In genomic region chr4:5156677-5157076, GRCh38 we compare ENCODE assay signal across 21 cellular contexts.
DNase-seq lines count a peak whose midpoint lies in the region; ATAC-seq and TF ChIP-seq lines count a peak whose summit lies in the region.
"Had no signal": no experiment of that assay in that cellular context is flagged by ENCODE, and none has a peak within 500 bp of the region (broad histone marks: within the 10 kb centered on the region; RNA-seq: fewer than 3 reads in every experiment).

No MANE protein-coding gene starts in this region.

- H3K9me3 Mint-ChIP-seq in natural killer cell treated with Interleukin-12 subunit alpha and Interleukin-12 subunit beta and Interleukin-15 and Interleukin-18, amount 100 ng/mL, for 72 hours = no peaks in the 10 kb centered on the region
- H3K9me3 Mint-ChIP-seq: CD8-positive, alpha-beta T cell had no signal

- no peaks in the 10 kb centered on the region for H3K27me3 ChIP-seq in adipocyte (replicated peaks; ENCODE audit: control insufficient read depth, insufficient read depth, low read length)
- H3K27me3 ChIP-seq: BLaER1 had no signal

- no peak for ATAC-seq in natural killer cell treated with Interleukin-12 subunit alpha and Interleukin-12 subunit beta and Interleukin-15 and Interleukin-18, amount 100 ng/mL, for 72 hours
- ATAC-seq: CD8-positive, alpha-beta T cell had no signal

- peaks cover 10% of the 10 kb centered on the region for H3K4me1 ChIP-seq in adipocyte (ENCODE audit: control insufficient read depth, insufficient read depth, low read length)
- H3K4me1 ChIP-seq: BLaER1 had no signal

- intact Hi-C loops in posterior cingulate gyrus (cut with DNase I) = no loop called here

- DNase-seq in AG10803 (ENCODE audit: low read depth) = peak; percentile 85
- DNase-seq in GM04503 (ENCODE audit: low read depth) = peak; percentile 31
- peak; percentile 49 for DNase-seq in adipocyte (ENCODE audit: low read depth)
- no peak for DNase-seq in NCI-H1105 (lab: John Stamatoyannopoulos, UW)
- no peak for DNase-seq in posterior cingulate gyrus
- no peak for DNase-seq in natural killer cell treated with Interleukin-12 subunit alpha and Interleukin-12 subunit beta and Interleukin-15 and Interleukin-18, amount 100 ng/mL, for 72 hours (ENCODE audit: low spot score)
- no peak for DNase-seq in activated CD8-positive, alpha-beta memory T cell treated with anti-CD3 and anti-CD28 coated beads for 24 hours
- DNase-seq: 8988T; ACHN; Caco-2; CD4-positive, CD25-positive, alpha-beta regulatory T cell; CD8-positive, alpha-beta T cell; DMS 273 treated with DMSO at 0.1 percent for 48 hours; DMS79; GF-D8; GM23248; H7; HCEC 1CT had no signal

- H3K4me3 Mint-ChIP-seq in natural killer cell treated with Interleukin-12 subunit alpha and Interleukin-12 subunit beta and Interleukin-15 and Interleukin-18, amount 100 ng/mL, for 72 hours = no peak overlapping the region
- H3K4me3 Mint-ChIP-seq: B cell; CD4-positive, CD25-positive, alpha-beta regulatory T cell; CD8-positive, alpha-beta T cell had no signal

- no peaks in the 10 kb centered on the region for H3K9me3 ChIP-seq in adipocyte (ENCODE audit: control insufficient read depth, low read length)
- H3K9me3 ChIP-seq: A549, BLaER1, Caco-2 had no signal

- no peaks in the 10 kb centered on the region for H3K36me3 ChIP-seq in adipocyte (ENCODE audit: control insufficient read depth, insufficient read depth, low read length, severe bottlenecking)
- H3K36me3 ChIP-seq: BLaER1 had no signal

- no peak overlapping the region for H3K9ac ChIP-seq in adipocyte (ENCODE audit: low read length)
- H3K9ac ChIP-seq: BLaER1, GM23248 had no signal

- TF ChIP-seq CTCF in AG10803 (conservative IDR thresholded peaks at IDR 0.05; ENCODE audit: low read length) = no peak

- no peaks in the 10 kb centered on the region for H3K36me3 Mint-ChIP-seq in natural killer cell treated with Interleukin-12 subunit alpha and Interleukin-12 subunit beta and Interleukin-15 and Interleukin-18, amount 100 ng/mL, for 72 hours
- H3K36me3 Mint-ChIP-seq: CD4-positive, CD25-positive, alpha-beta regulatory T cell; CD8-positive, alpha-beta T cell had no signal

- H3K27ac Mint-ChIP-seq in natural killer cell treated with Interleukin-12 subunit alpha and Interleukin-12 subunit beta and Interleukin-15 and Interleukin-18, amount 100 ng/mL, for 72 hours = no peak overlapping the region
- H3K27ac Mint-ChIP-seq: B cell; CD4-positive, CD25-positive, alpha-beta regulatory T cell; CD8-positive, alpha-beta T cell had no signal

- H3K4me3 ChIP-seq in AG10803 (ENCODE audit: low read length) (no peak overlapping the region), adipocyte (ENCODE audit: low read length) (no peak overlapping the region)
- H3K4me3 ChIP-seq: A549, BLaER1, GM23248 had no signal

- peaks cover 13 to 23% of the 10 kb centered on the region in 2 donors for H3K27me3 Mint-ChIP-seq in natural killer cell treated with Interleukin-12 subunit alpha and Interleukin-12 subunit beta and Interleukin-15 and Interleukin-18, amount 100 ng/mL, for 72 hours

- no peaks in the 10 kb centered on the region for H3K4me1 Mint-ChIP-seq in natural killer cell treated with Interleukin-12 subunit alpha and Interleukin-12 subunit beta and Interleukin-15 and Interleukin-18, amount 100 ng/mL, for 72 hours (ENCODE audit: low read depth in 2 of 2)
- H3K4me1 Mint-ChIP-seq: B cell; CD4-positive, CD25-positive, alpha-beta regulatory T cell had no signal

Comparison
In these comparisons a context has a peak if more than half of its experiments do, and no peak if none do; other contexts are left out.
1. DNase-seq: peak in AG10803 (single experiment), GM04503 (single experiment) and adipocyte (single experiment); none in NCI-H1105 (single experiment), posterior cingulate gyrus (0 of 10), natural killer cell treated with Interleukin-12 subunit alpha and Interleukin-12 subunit beta and Interleukin-15 and Interleukin-18, amount 100 ng/mL, for 72 hours (single experiment) and activated CD8-positive, alpha-beta memory T cell treated with anti-CD3 and anti-CD28 coated beads for 24 hours (single experiment).